In the genomic region with DNA sequence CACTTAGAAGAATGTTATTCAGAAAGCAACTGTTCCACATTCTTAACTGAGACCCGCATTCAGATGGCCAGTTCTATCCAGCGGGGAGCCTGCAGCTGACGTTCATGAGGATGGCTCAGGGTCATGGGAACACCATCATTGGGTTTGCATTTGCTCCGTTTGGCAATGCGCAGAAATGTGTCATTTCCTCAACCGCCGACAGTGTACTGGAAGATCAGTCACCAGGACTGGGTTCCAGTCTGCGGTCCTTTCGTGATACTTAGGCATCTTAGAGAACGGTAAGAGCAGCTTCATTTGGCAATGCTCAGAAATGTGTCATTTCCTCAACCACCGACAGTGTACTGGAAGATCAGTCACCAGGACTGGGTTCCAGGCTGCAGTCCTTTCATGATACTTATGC, we compare ENCODE assay signal across 25 cellular contexts.
DNase-seq lines count a peak whose midpoint lies in the region; ATAC-seq and TF ChIP-seq lines count a peak whose summit lies in the region.
"Had no signal": no experiment of that assay in that cellular context is flagged by ENCODE, and none has a peak within 500 bp of the region (broad histone marks: within the 10 kb centered on the region; RNA-seq: fewer than 3 reads in every experiment).

No MANE protein-coding gene starts in this region.

- no peaks in the 10 kb centered on the region for H3K36me3 ChIP-seq in breast epithelium
- H3K36me3 ChIP-seq: esophagus muscularis mucosa, neutrophil, thoracic aorta had no signal

- TF ChIP-seq CTCF in MCF 10A (IDR thresholded peaks at IDR 0.05; ENCODE audit: unreplicated experiment) (no peak), breast epithelium (IDR thresholded peaks at IDR 0.05) (no peak), fibroblast of mammary gland (conservative IDR thresholded peaks at IDR 0.05; ENCODE audit: control insufficient read depth, insufficient read depth, low read depth, low read length) (no peak)
- TF ChIP-seq CTCF in CD4-positive, alpha-beta T cell (IDR thresholded peaks at IDR 0.05) = no peak

- no peaks in the 10 kb centered on the region for H3K27me3 ChIP-seq in breast epithelium
- H3K27me3 ChIP-seq in CD4-positive, alpha-beta T cell (ENCODE audit: control insufficient read depth, insufficient read depth, low read length) = no peaks in the 10 kb centered on the region
- H3K27me3 ChIP-seq: esophagus muscularis mucosa, neutrophil had no signal

- CTCF ChIA-PET in MCF 10A (lab: Yijun Ruan, JAX) = interaction anchor here (0.6 to 1.5 kb wide), 5 partner anchors 9 to 549 kb away, joined by 3 to 5 read pairs (median 4); no protein-coding TSS in a partner anchor
- CTCF ChIA-PET in CD4-positive, alpha-beta T cell (lab: Charles Lee) = no interaction called here

- H3K4me1 ChIP-seq in breast epithelium = no peaks in the 10 kb centered on the region
- H3K4me1 ChIP-seq: esophagus muscularis mucosa had no signal

- no peak overlapping the region for H3K4me3 ChIP-seq in breast epithelium
- no peak overlapping the region for H3K4me3 ChIP-seq in fibroblast of mammary gland (ENCODE audit: control insufficient read depth, low read depth, low read length)
- H3K4me3 ChIP-seq: esophagus muscularis mucosa, thoracic aorta had no signal

- H3K27me3 Mint-ChIP-seq in MCF 10A (ENCODE audit: insufficient read depth, unreplicated experiment) = no peaks in the 10 kb centered on the region
- no peaks in the 10 kb centered on the region for H3K27me3 Mint-ChIP-seq in CD4-positive, alpha-beta T cell
- H3K27me3 Mint-ChIP-seq: B cell; stimulated activated memory B cell treated with anti-CD40 and anti-IgM and Interleukin-4, amounts not matched to agents 10 μg/mL and 1 μg/mL and 100 μg/mL, for 72 hours had no signal

- intact Hi-C loops in MCF 10A (cut with micrococcal nuclease) = no loop called here
- intact Hi-C loops in breast epithelium (cut with DNase I; ENCODE audit: low total_unique reads) = no loop called here
- intact Hi-C loops in CD4-positive, alpha-beta T cell (cut with DNase I, micrococcal nuclease) = no loop called here

- ATAC-seq in CD4-positive, alpha-beta T cell (ENCODE audit: poor library complexity) = no peak
- no peak for ATAC-seq in GM19452 (IDR thresholded peaks at IDR 0.05; ENCODE audit: unreplicated experiment)
- no peak for ATAC-seq in SK-N-SH treated with all-trans-retinoic acid at 6 μM for 48 hours
- ATAC-seq: effector memory CD8-positive, alpha-beta T cell; stimulated activated memory B cell treated with anti-CD40 and anti-IgM and Interleukin-4, amounts not matched to agents 10 μg/mL and 1 μg/mL and 100 μg/mL, for 72 hours had no signal

- H3K36me3 Mint-ChIP-seq in MCF 10A (ENCODE audit: insufficient read depth, unreplicated experiment) = no peaks in the 10 kb centered on the region
- H3K36me3 Mint-ChIP-seq in CD4-positive, alpha-beta T cell (ENCODE audit: low read depth) = no peaks in the 10 kb centered on the region
- H3K36me3 Mint-ChIP-seq: memory B cell; stimulated activated memory B cell treated with anti-CD40 and anti-IgM and Interleukin-4, amounts not matched to agents 10 μg/mL and 1 μg/mL and 100 μg/mL, for 72 hours had no signal

- no peaks in the 10 kb centered on the region for H3K4me1 Mint-ChIP-seq in MCF 10A (ENCODE audit: insufficient read depth, unreplicated experiment)
- H3K4me1 Mint-ChIP-seq in CD4-positive, alpha-beta T cell (ENCODE audit: low read depth) = no peaks in the 10 kb centered on the region
- H3K4me1 Mint-ChIP-seq: B cell; memory B cell; stimulated activated memory B cell treated with anti-CD40 and anti-IgM and Interleukin-4, amounts not matched to agents 10 μg/mL and 1 μg/mL and 100 μg/mL, for 72 hours had no signal

- POLR2A ChIA-PET in MCF 10A (lab: Yijun Ruan, JAX) = interaction anchor here (0.6 kb wide), 2 partner anchors 594 to 1563 kb away, joined by 3 read pairs; no protein-coding TSS in a partner anchor
- POLR2A ChIA-PET in CD4-positive, alpha-beta T cell (lab: Charles Lee) = no interaction called here

- no peaks in the 10 kb centered on the region for H3K9me3 ChIP-seq in breast epithelium
- H3K9me3 ChIP-seq in CD4-positive, alpha-beta T cell (ENCODE audit: control insufficient read depth, low read length) = no peaks in the 10 kb centered on the region
- H3K9me3 ChIP-seq: esophagus muscularis mucosa, neutrophil, thoracic aorta had no signal

- no peak overlapping the region for H3K4me3 Mint-ChIP-seq in MCF 10A (ENCODE audit: unreplicated experiment)
- H3K4me3 Mint-ChIP-seq in CD4-positive, alpha-beta T cell = no peak overlapping the region
- H3K4me3 Mint-ChIP-seq: B cell; effector memory CD8-positive, alpha-beta T cell; memory B cell; stimulated activated memory B cell treated with anti-CD40 and anti-IgM and Interleukin-4, amounts not matched to agents 10 μg/mL and 1 μg/mL and 100 μg/mL, for 72 hours had no signal

- no peaks in the 10 kb centered on the region for H3K9me3 Mint-ChIP-seq in MCF 10A (ENCODE audit: unreplicated experiment)
- no peaks in the 10 kb centered on the region for H3K9me3 Mint-ChIP-seq in CD4-positive, alpha-beta T cell
- H3K9me3 Mint-ChIP-seq: effector memory CD8-positive, alpha-beta T cell; memory B cell; stimulated activated memory B cell treated with anti-CD40 and anti-IgM and Interleukin-4, amounts not matched to agents 10 μg/mL and 1 μg/mL and 100 μg/mL, for 72 hours had no signal

- no peak overlapping the region for H3K27ac ChIP-seq in breast epithelium
- no peak overlapping the region for H3K27ac ChIP-seq in CD4-positive, alpha-beta T cell (ENCODE audit: low read depth, low read length)
- H3K27ac ChIP-seq: 22Rv1, esophagus muscularis mucosa, neutrophil, thoracic aorta had no signal

- no TSS peak for BruUV-seq in MCF 10A (replicated peaks; lab: Mats Ljungman, UMichigan)

- peak; percentile 88 for DNase-seq in MCF 10A (ENCODE audit: unreplicated experiment)
- DNase-seq in breast epithelium (ENCODE audit: low spot score in 2 of 2) = no peak
- peak; percentile 91 to 94 for DNase-seq in SW 1271 (lab: John Stamatoyannopoulos, UW)
- DNase-seq in fibroblast of mammary gland (ENCODE audit: low read depth) = peak; percentile 57
- DNase-seq in CD4-positive, alpha-beta T cell = no peak
- DNase-seq in activated T-cell treated with anti-CD3 and anti-CD28 coated beads, Interleukin-2, amount 50 U/mL, for 1 hour = no peak
- DNase-seq: activated CD4-positive, alpha-beta T cell treated with anti-CD3 and anti-CD28 coated beads for 1 hour; activated CD8-positive, alpha-beta memory T cell treated with anti-CD3 and anti-CD28 coated beads for 24 hours; activated naive CD4-positive, alpha-beta T cell treated with anti-CD3 and anti-CD28 coated beads, Interleukin-2, amount 50 U/mL, for 16 hours; activated T-cell treated with anti-CD3 and anti-CD28 coated beads, Interleukin-2, amount 50 U/mL, for 48 hours; DMS79; effector memory CD8-positive, alpha-beta T cell; NCI-H1105 treated with DMSO at 0.1 percent for 48 hours; NCI-H2081 treated with DMSO at 0.1 percent for 48 hours; NCI-H510A treated with DMSO at 0.1 percent for 48 hours; small intestine had no signal

- no peak overlapping the region for H3K27ac Mint-ChIP-seq in MCF 10A (ENCODE audit: low read depth, unreplicated experiment)
- no peak overlapping the region for H3K27ac Mint-ChIP-seq in CD4-positive, alpha-beta T cell
- H3K27ac Mint-ChIP-seq: B cell; effector memory CD8-positive, alpha-beta T cell; memory B cell; stimulated activated memory B cell treated with anti-CD40 and anti-IgM and Interleukin-4, amounts not matched to agents 10 μg/mL and 1 μg/mL and 100 μg/mL, for 72 hours had no signal

- TF ChIP-seq POLR2A in breast epithelium (IDR thresholded peaks at IDR 0.05) = no peak

TF ChIP-seq in SK-N-SH treated with all-trans-retinoic acid at 6 μM for 48 hours, 23 proteins besides CTCF, POLR2A, EP300 and RAD21:
- no peak for TF ChIP-seq CSDC2 (CRISPR knock-in tag; IDR thresholded peaks at IDR 0.05)
- TF ChIP-seq ISL1 (CRISPR knock-in tag; IDR thresholded peaks at IDR 0.05) = no peak
- no peak for TF ChIP-seq CSRNP3 (CRISPR knock-in tag; IDR thresholded peaks at IDR 0.05)
- no peak for TF ChIP-seq ZFP30 (CRISPR knock-in tag; IDR thresholded peaks at IDR 0.05)
- no peak for TF ChIP-seq PPARA (CRISPR knock-in tag; IDR thresholded peaks at IDR 0.05; ENCODE audit: borderline replicate concordance)
- TF ChIP-seq ZNF8 (CRISPR knock-in tag; IDR thresholded peaks at IDR 0.05) = no peak
- TF ChIP-seq BACH2 (CRISPR knock-in tag; IDR thresholded peaks at IDR 0.05; ENCODE audit: borderline replicate concordance) = no peak
- TF ChIP-seq ZC3H10 (CRISPR knock-in tag; IDR thresholded peaks at IDR 0.05) = no peak
- TF ChIP-seq, protein P1, sequence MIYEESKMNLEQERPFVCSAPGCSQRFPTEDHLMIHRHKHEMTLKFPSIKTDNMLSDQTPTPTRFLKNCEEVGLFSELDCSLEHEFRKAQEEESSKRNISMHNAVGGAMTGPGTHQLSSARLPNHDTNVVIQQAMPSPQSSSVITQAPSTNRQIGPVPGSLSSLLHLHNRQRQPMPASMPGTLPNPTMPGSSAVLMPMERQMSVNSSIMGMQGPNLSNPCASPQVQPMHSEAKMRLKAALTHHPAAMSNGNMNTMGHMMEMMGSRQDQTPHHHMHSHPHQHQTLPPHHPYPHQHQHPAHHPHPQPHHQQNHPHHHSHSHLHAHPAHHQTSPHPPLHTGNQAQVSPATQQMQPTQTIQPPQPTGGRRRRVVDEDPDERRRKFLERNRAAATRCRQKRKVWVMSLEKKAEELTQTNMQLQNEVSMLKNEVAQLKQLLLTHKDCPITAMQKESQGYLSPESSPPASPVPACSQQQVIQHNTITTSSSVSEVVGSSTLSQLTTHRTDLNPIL (CRISPR knock-in tag; IDR thresholded peaks at IDR 0.05; ENCODE audit: low read depth) = no peak
- no peak for TF ChIP-seq ZNF565 (CRISPR knock-in tag; conservative IDR thresholded peaks at IDR 0.05; ENCODE audit: low read depth)
- no peak for TF ChIP-seq TCF4 (CRISPR knock-in tag; IDR thresholded peaks at IDR 0.05; ENCODE audit: borderline replicate concordance)
- no peak for TF ChIP-seq SNAI2 (CRISPR knock-in tag; IDR thresholded peaks at IDR 0.05)
- TF ChIP-seq TOX (CRISPR knock-in tag; IDR thresholded peaks at IDR 0.05; ENCODE audit: borderline replicate concordance) = no peak

Comparison
In these comparisons a context has a peak if more than half of its experiments do, and no peak if none do; other contexts are left out.
1. DNase-seq: peak in MCF 10A (single experiment), SW 1271 (2 of 2) and fibroblast of mammary gland (single experiment); none in breast epithelium (0 of 2), CD4-positive, alpha-beta T cell (0 of 10) and activated T-cell treated with anti-CD3 and anti-CD28 coated beads, Interleukin-2, amount 50 U/mL, for 1 hour (single experiment).